ENCODE assay signal across 25 cellular contexts in the genomic region with DNA sequence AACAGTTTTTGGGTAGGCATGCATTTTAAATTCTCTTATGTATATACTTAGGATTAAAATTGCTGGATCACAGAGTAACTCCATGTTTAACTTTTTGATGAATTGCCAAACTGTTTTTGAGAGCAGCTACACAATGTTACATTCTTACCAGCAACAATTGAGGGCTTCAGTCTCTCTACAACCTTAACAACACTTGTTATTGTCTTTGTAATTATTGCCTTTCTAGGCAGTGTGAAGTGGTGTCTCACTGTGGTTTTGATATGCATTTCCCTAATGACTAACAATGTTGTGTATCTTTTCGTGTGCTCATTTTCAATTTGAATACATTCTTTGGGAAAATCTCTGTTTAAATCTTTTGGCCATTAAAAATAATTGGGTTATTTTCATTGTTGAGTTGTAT. TPM values are rescaled to one million over a fixed set of nuclear protein-coding genes. Genes with fewer than 3 reads are reported as not detected.
A peak's percentile ranks its signal among the peaks of the same experiment; 100 is the strongest.
DNase-seq lines count a peak whose midpoint lies in the region; ATAC-seq and TF ChIP-seq lines count a peak whose summit lies in the region.
"Had no signal": no experiment of that assay in that cellular context is flagged by ENCODE, and none has a peak within 500 bp of the region (broad histone marks: within the 10 kb centered on the region; RNA-seq: fewer than 3 reads in every experiment).

No MANE protein-coding gene starts in this region.

- H3K4me3 ChIP-seq in HUES6 (ENCODE audit: low read depth, low read length) (peak overlapping the region; percentile 35; the same call in 1 of the 2 replicates), endodermal cell (ENCODE audit: low read length) (peak overlapping the region; percentile 23)
- H3K4me3 ChIP-seq: GM12878, SJCRH30 had no signal

- H3K27ac ChIP-seq in HUES6 (ENCODE audit: low read depth, low read length), result peak overlapping the region; percentile 78
- peak overlapping the region; percentile 44 for H3K27ac ChIP-seq in endodermal cell (ENCODE audit: low read depth, low read length)
- H3K27ac ChIP-seq: SJCRH30 had no signal

- peaks cover 24% of the 10 kb centered on the region for H3K4me1 Mint-ChIP-seq in endodermal cell
- H3K4me1 Mint-ChIP-seq: CD4-positive, CD25-positive, alpha-beta regulatory T cell had no signal

- ATAC-seq in GM18498 (IDR thresholded peaks at IDR 0.05; ENCODE audit: unreplicated experiment), result no peak
- ATAC-seq: GM12878 had no signal

- peaks cover 6% of the 10 kb centered on the region; the same call in 1 of the 2 replicates for H3K9me3 ChIP-seq in HUES6 (ENCODE audit: control insufficient read depth, insufficient read depth, low read depth, low read length)
- peaks cover 7% of the 10 kb centered on the region for H3K9me3 ChIP-seq in endodermal cell (ENCODE audit: control insufficient read depth, low read length)
- H3K9me3 ChIP-seq: Caco-2, SJCRH30 had no signal

- POLR2A ChIA-PET in GM10248 (lab: Yijun Ruan, JAX), result no interaction called here

- no peaks in the 10 kb centered on the region for H3K27me3 ChIP-seq in HUES6 (ENCODE audit: control insufficient read depth, insufficient read depth, low read length)
- H3K27me3 ChIP-seq in endodermal cell (ENCODE audit: control insufficient read depth, insufficient read depth, low read length, poor library complexity, severe bottlenecking), result no peaks in the 10 kb centered on the region
- H3K27me3 ChIP-seq: SJCRH30 had no signal

- H3K9ac ChIP-seq in HUES6 (ENCODE audit: low read length) (peak overlapping the region; percentile 75), endodermal cell (ENCODE audit: extremely low read depth, low read length, poor library complexity, severe bottlenecking) (no peak overlapping the region)

- H3K36me3 Mint-ChIP-seq in endodermal cell (ENCODE audit: low read depth), result peaks cover 40% of the 10 kb centered on the region

- DNase-seq in endodermal cell (no peak), iPS-NIHi7 (ENCODE audit: extremely low spot score) (peak; percentile 18), superior temporal gyrus (ENCODE audit: extremely low spot score) (peak; percentile 64), COLO668 (lab: John Stamatoyannopoulos, UW; ENCODE audit: unreplicated experiment) (no peak), GM10248 (ENCODE audit: extremely low spot score) (no peak)
- DNase-seq: Caco-2; CD4-positive, CD25-positive, alpha-beta regulatory T cell; DMS 273 treated with DMSO at 0.1 percent for 48 hours; DMS79 treated with DMSO at 0.1 percent for 48 hours; GOT3; KG1; NCI-H1092 treated with DMSO at 0.1 percent for 48 hours; NCI-H1436 treated with DMSO at 0.1 percent for 48 hours; NCI-H2029 treated with DMSO at 0.1 percent for 48 hours; NCI-H226; NCI-H524; NCI-H774; NK-92 treated with Interleukin-12 subunit alpha and Interleukin-12 subunit beta, amount 100 ng/mL, for 24 hours; OCI-M1; SJCRH30 had no signal

- no peak overlapping the region for H3K27ac Mint-ChIP-seq in endodermal cell
- H3K27ac Mint-ChIP-seq: CD4-positive, CD25-positive, alpha-beta regulatory T cell had no signal

- H3K9me3 Mint-ChIP-seq in endodermal cell, result peaks cover 2% of the 10 kb centered on the region

- no peak overlapping the region for H3K4me3 Mint-ChIP-seq in endodermal cell
- H3K4me3 Mint-ChIP-seq: CD4-positive, CD25-positive, alpha-beta regulatory T cell had no signal

- 50% methylated on average over 1 of the region's 1 CpG; no CpG with 5 or more reads in 1 of the 2 experiments for WGBS in endodermal cell (ENCODE audit: insufficient coverage in 1 of 2, insufficient read length in 1 of 2), 2 experiments

- H3K36me3 ChIP-seq in HUES6 (ENCODE audit: control insufficient read depth, insufficient read depth, low read length) (peaks cover 35% of the 10 kb centered on the region), endodermal cell (ENCODE audit: control insufficient read depth, insufficient read depth, low read length) (no peaks in the 10 kb centered on the region)
- H3K36me3 ChIP-seq: SJCRH30 had no signal

- no peak for TF ChIP-seq CTCF in endodermal cell (conservative IDR thresholded peaks at IDR 0.05)
- TF ChIP-seq CTCF in GM10248 (IDR thresholded peaks at IDR 0.05; ENCODE audit: control extremely low read depth, extremely low read depth, low read depth, missing control alignments), result no peak

- peaks cover 4% of the 10 kb centered on the region for H3K27me3 Mint-ChIP-seq in endodermal cell (ENCODE audit: insufficient read depth)

- peaks cover 45% of the 10 kb centered on the region for H3K4me1 ChIP-seq in HUES6 (ENCODE audit: control insufficient read depth, insufficient read depth, low read length)
- no peaks in the 10 kb centered on the region for H3K4me1 ChIP-seq in endodermal cell (ENCODE audit: control insufficient read depth, insufficient read depth, low read length)
- H3K4me1 ChIP-seq: Caco-2, SJCRH30 had no signal

- CTCF ChIA-PET in GM10248 (lab: Yijun Ruan, JAX), result no interaction called here

RNA-seq across cellular contexts. Expression of gene F11, which starts 17.3 kb away (rescaled TPM):
- total RNA-seq in endodermal cell, result not detected
- polyA plus RNA-seq in endodermal cell (2013, experiment 1 of 2), result 0.25 TPM
- polyA plus RNA-seq in endodermal cell (2013, experiment 2 of 2), result not detected
- total RNA-seq: Caco-2; CD4-positive, CD25-positive, alpha-beta regulatory T cell; GM12878 had no signal
- polyA plus RNA-seq: BJ; CD4-positive, CD25-positive, alpha-beta regulatory T cell; GM12878 had no signal

RNA-seq across cellular contexts. Expression of gene KLKB1, which starts 21.3 kb away (rescaled TPM):
- total RNA-seq in endodermal cell, result 10 to 100 TPM in 1 of 2 donors, 1 to 10 TPM in 1; 9.5 to 11.9 TPM
- 0.50 TPM for polyA plus RNA-seq in endodermal cell (2013, experiment 1 of 2)
- polyA plus RNA-seq in endodermal cell (2013, experiment 2 of 2), result 0.17 TPM
- total RNA-seq: A673, Caco-2, GM12878, SJCRH30 had no signal
- polyA plus RNA-seq: BJ had no signal

RNA-seq across cellular contexts. Expression of gene CYP4V2, which starts 57.3 kb away (rescaled TPM):
- 1 to 10 TPM; 2.0 to 2.1 TPM for total RNA-seq in endodermal cell
- polyA plus RNA-seq in endodermal cell (2013, experiment 1 of 2), result 2.2 TPM
- 1.6 TPM for polyA plus RNA-seq in endodermal cell (2013, experiment 2 of 2)

Comparison
In these comparisons a context has a peak if more than half of its experiments do, and no peak if none do; other contexts are left out.
1. DNase-seq: peak in iPS-NIHi7 (single experiment) and superior temporal gyrus (single experiment); none in endodermal cell (single experiment), COLO668 (single experiment) and GM10248 (single experiment).